1 cellular context compared by ENCODE assay signal in the genomic region with DNA sequence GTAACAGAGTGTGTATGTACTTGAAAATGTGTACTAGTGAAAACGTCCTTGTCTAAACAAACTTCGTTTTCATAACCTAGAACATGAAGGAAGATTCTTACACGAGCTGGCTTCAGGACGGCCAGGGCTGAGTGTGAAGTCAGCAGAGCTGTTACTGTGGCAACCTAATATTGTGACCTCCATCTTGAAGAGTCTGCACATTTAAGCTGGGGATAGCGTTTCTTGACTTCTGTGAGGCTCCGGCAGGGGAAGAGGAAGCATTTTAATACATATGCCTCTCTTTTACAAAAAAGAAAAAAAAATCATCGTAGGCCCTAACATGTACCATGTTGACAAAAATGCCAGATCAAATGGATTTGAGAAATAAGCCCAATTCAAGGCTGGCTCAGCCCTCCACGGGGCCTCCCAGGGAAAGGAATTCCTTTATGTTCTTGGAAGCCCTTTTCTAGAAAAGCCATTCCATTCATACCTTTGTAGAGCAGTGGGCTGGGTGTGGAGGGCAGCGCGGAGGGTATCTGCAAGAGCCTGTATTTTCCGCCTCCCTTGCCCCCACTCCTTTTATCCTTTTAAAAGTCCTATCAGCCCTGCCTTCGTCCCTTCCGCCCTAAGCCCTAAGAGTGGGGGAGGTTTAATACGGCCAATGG.
A peak's percentile ranks its signal among the peaks of the same experiment; 100 is the strongest.
TF ChIP-seq lines count a peak whose summit lies in the region.

No MANE protein-coding gene starts in this region.

TF ChIP-seq in H1, 55 proteins besides CTCF, POLR2A, EP300 and RAD21 (continued from another document):
- TF ChIP-seq CHD7 (IDR thresholded peaks at IDR 0.05; ENCODE audit: insufficient replicate concordance, low read length) = peak; percentile 32
- peak; percentile 64; the same call in 1 of the 2 replicates for TF ChIP-seq TAF1 (IDR thresholded peaks at IDR 0.05; ENCODE audit: low read depth, low read length)
- peak; percentile 64 for TF ChIP-seq MAX (IDR thresholded peaks at IDR 0.05)
- TF ChIP-seq HDAC2 (IDR thresholded peaks at IDR 0.05; ENCODE audit: borderline replicate concordance in 1 of 2, low read depth in 2 of 2, low read length in 2 of 2) = 0 out of 4 replicates have a peak, but pooled peaks of 1 of the 2 experiments have one; percentile 58
- peak; percentile 18; the same call in 1 of the 2 replicates for TF ChIP-seq CHD2 (IDR thresholded peaks at IDR 0.05; ENCODE audit: low read length)
- TF ChIP-seq ASH2L (IDR thresholded peaks at IDR 0.05; ENCODE audit: low read length) = peak; percentile 93
- no peak for TF ChIP-seq KDM5A (IDR thresholded peaks at IDR 0.05; ENCODE audit: low read length)
- no peak for TF ChIP-seq CTBP2 (IDR thresholded peaks at IDR 0.05; ENCODE audit: borderline replicate concordance, insufficient read depth, insufficient read length, low read length)
- TF ChIP-seq PHF8 (conservative IDR thresholded peaks at IDR 0.05; ENCODE audit: low read depth, low read length) = no peak
- peak; percentile 82; the same call in 1 of the 2 replicates for TF ChIP-seq RBBP5 (IDR thresholded peaks at IDR 0.05; ENCODE audit: borderline replicate concordance, low read depth, low read length)
- no peak for TF ChIP-seq HDAC6 (IDR thresholded peaks at IDR 0.05; ENCODE audit: low read depth, low read length)
- 0 out of 4 replicates have a peak, but pooled peaks of 1 of the 2 experiments have one; percentile 50 for TF ChIP-seq SIN3A (conservative IDR thresholded peaks at IDR 0.05 in 1 of 2, IDR thresholded peaks at IDR 0.05 in 1 of 2; ENCODE audit: low read depth in 1 of 2, low read length in 2 of 2)
- peak; percentile 71 for TF ChIP-seq E2F6 (IDR thresholded peaks at IDR 0.05)
- TF ChIP-seq SP2 (IDR thresholded peaks at IDR 0.05; ENCODE audit: low read length) = no peak
- TF ChIP-seq SIRT6 (IDR thresholded peaks at IDR 0.05; ENCODE audit: low read length) = no peak
- TF ChIP-seq TEAD4 (IDR thresholded peaks at IDR 0.05; ENCODE audit: low read depth, low read length) = peak; percentile 87
- peak; percentile 64; the same call in 1 of the 2 replicates for TF ChIP-seq YY1 (IDR thresholded peaks at IDR 0.05; ENCODE audit: low read depth, low read length)
TF ChIP-seq in H1: peak in this region for 12.
